23 cellular contexts compared by ENCODE assay signal in the genomic region with DNA sequence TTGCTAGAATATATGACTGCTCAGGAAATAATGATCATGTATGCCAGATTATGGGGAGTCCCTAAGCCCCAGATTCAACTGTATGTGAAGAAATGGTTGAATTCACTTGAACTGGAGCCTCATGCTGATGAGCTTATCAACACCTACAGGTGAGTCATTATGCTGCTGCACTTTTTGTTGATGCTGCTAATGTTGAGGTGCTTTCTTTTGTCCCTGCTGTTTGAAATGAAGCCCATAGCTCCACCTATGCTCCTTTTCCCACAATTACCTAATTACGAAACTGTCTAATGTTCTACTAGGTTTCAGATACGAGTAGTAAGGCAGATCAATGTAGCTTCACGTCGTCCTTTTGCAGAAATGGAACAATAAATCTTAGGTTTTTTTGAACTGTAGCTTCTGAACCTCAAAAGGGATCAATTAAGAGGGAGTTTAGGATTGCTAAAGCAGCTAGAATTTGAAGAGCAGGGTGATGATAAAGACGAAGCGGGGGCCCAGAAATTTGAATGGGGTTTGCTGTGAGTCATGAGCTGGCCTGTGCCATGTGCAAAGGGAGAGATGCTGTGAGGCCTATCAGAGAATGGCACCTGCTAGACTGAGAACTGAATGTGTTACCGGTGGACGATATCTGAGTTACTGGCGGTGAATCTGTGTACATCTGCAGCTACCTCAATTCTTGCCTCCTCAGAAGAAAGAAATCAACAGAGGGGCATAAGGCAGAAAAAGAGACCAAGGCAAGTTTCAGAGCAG. TPM values are rescaled to one million over a fixed set of nuclear protein-coding genes. Genes with fewer than 3 reads are reported as not detected.
DNase-seq lines count a peak whose midpoint lies in the region; ATAC-seq and TF ChIP-seq lines count a peak whose summit lies in the region.
"Had no signal": no experiment of that assay in that cellular context is flagged by ENCODE, and none has a peak within 500 bp of the region (broad histone marks: within the 10 kb centered on the region; RNA-seq: fewer than 3 reads in every experiment).

No MANE protein-coding gene starts in this region.

- peaks cover 9% of the 10 kb centered on the region for H3K36me3 Mint-ChIP-seq in activated CD4-positive, alpha-beta T cell treated with anti-CD3 and anti-CD28 coated beads, Interleukin-2, amount 10 ng/mL, durations not matched to agents 7 days and 5 days (ENCODE audit: low read depth)
- H3K36me3 Mint-ChIP-seq in T-helper 2 cell treated with Interferon-gamma antibody and Interleukin-4, amounts not matched to agents 5 μg/mL and 100 μg/mL, for 36 hours (ENCODE audit: low read depth): peaks cover 12% of the 10 kb centered on the region
- H3K36me3 Mint-ChIP-seq in naive thymus-derived CD4-positive, alpha-beta T cell: peaks cover 0 to 12% (median 2%) of the 10 kb centered on the region in 5 donors
- H3K36me3 Mint-ChIP-seq in natural killer cell: no peaks in the 10 kb centered on the region
- H3K36me3 Mint-ChIP-seq: type B pancreatic cell had no signal

- H3K4me3 ChIP-seq in GM06990 (replicated peaks; ENCODE audit: low read depth, low read length): no peak overlapping the region
- no peak overlapping the region for H3K4me3 ChIP-seq in naive thymus-derived CD4-positive, alpha-beta T cell (ENCODE audit: low read length)
- H3K4me3 ChIP-seq: A549, esophagus squamous epithelium, heart right ventricle, right atrium auricular region had no signal

- no peaks in the 10 kb centered on the region for H3K36me3 ChIP-seq in GM06990 (ENCODE audit: control insufficient read depth, insufficient read depth, low read length)
- H3K36me3 ChIP-seq in naive thymus-derived CD4-positive, alpha-beta T cell (ENCODE audit: control insufficient read depth in 2 of 3, insufficient read depth in 3 of 3, low read length in 3 of 3): no peaks in the 10 kb centered on the region
- H3K36me3 ChIP-seq: brain microvascular endothelial cell, esophagus squamous epithelium, heart right ventricle, right atrium auricular region had no signal

- no peak overlapping the region for H3K4me3 Mint-ChIP-seq in activated CD4-positive, alpha-beta T cell treated with anti-CD3 and anti-CD28 coated beads, Interleukin-2, amount 10 ng/mL, durations not matched to agents 7 days and 5 days
- H3K4me3 Mint-ChIP-seq in T-helper 2 cell treated with Interferon-gamma antibody and Interleukin-4, amounts not matched to agents 5 μg/mL and 100 μg/mL, for 36 hours: no peak overlapping the region
- H3K4me3 Mint-ChIP-seq in naive thymus-derived CD4-positive, alpha-beta T cell: no peak overlapping the region
- no peak overlapping the region for H3K4me3 Mint-ChIP-seq in natural killer cell
- H3K4me3 Mint-ChIP-seq: CD14-positive monocyte, type B pancreatic cell had no signal

- no peak overlapping the region for H3K27ac ChIP-seq in naive thymus-derived CD4-positive, alpha-beta T cell (ENCODE audit: low read depth, low read length)
- H3K27ac ChIP-seq: A549, brain microvascular endothelial cell, esophagus squamous epithelium, heart right ventricle, right atrium auricular region, RWPE1 had no signal

- no peaks in the 10 kb centered on the region for H3K9me3 Mint-ChIP-seq in activated CD4-positive, alpha-beta T cell treated with anti-CD3 and anti-CD28 coated beads, Interleukin-2, amount 10 ng/mL, durations not matched to agents 7 days and 5 days
- H3K9me3 Mint-ChIP-seq in T-helper 2 cell treated with Interferon-gamma antibody and Interleukin-4, amounts not matched to agents 5 μg/mL and 100 μg/mL, for 36 hours: no peaks in the 10 kb centered on the region
- no peaks in the 10 kb centered on the region for H3K9me3 Mint-ChIP-seq in naive thymus-derived CD4-positive, alpha-beta T cell
- H3K9me3 Mint-ChIP-seq in natural killer cell: no peaks in the 10 kb centered on the region
- H3K9me3 Mint-ChIP-seq: type B pancreatic cell had no signal

- ATAC-seq in left lobe of liver: peak; percentile 40
- ATAC-seq in naive thymus-derived CD4-positive, alpha-beta T cell: no peak
- no peak for ATAC-seq in GM19328 (IDR thresholded peaks at IDR 0.05; ENCODE audit: unreplicated experiment)
- no peak for ATAC-seq in natural killer cell
- ATAC-seq: A549, heart right ventricle had no signal

- H3K9me3 ChIP-seq in naive thymus-derived CD4-positive, alpha-beta T cell (ENCODE audit: control insufficient read depth in 2 of 3, low read length in 3 of 3): no peaks in the 10 kb centered on the region
- H3K9me3 ChIP-seq: A549, esophagus squamous epithelium, heart right ventricle, right atrium auricular region had no signal

- TF ChIP-seq CTCF in GM06990 (IDR thresholded peaks at IDR 0.05; ENCODE audit: insufficient read depth, low read length, poor library complexity, severe bottlenecking): no peak
- no peak for TF ChIP-seq CTCF in natural killer cell (IDR thresholded peaks at IDR 0.05)

- H3K27me3 Mint-ChIP-seq in activated CD4-positive, alpha-beta T cell treated with anti-CD3 and anti-CD28 coated beads, Interleukin-2, amount 10 ng/mL, durations not matched to agents 7 days and 5 days: no peaks in the 10 kb centered on the region
- no peaks in the 10 kb centered on the region for H3K27me3 Mint-ChIP-seq in T-helper 2 cell treated with Interferon-gamma antibody and Interleukin-4, amounts not matched to agents 5 μg/mL and 100 μg/mL, for 36 hours (ENCODE audit: low read depth)
- H3K27me3 Mint-ChIP-seq in naive thymus-derived CD4-positive, alpha-beta T cell: no peaks in the 10 kb centered on the region
- H3K27me3 Mint-ChIP-seq in natural killer cell (ENCODE audit: low read depth in 2 of 2): no peaks in the 10 kb centered on the region

- H3K4me1 ChIP-seq in naive thymus-derived CD4-positive, alpha-beta T cell (ENCODE audit: control insufficient read depth in 2 of 2, insufficient read depth in 2 of 2, low read length in 2 of 2): peaks cover 16 to 18% of the 10 kb centered on the region in 2 donors

- H3K4me1 Mint-ChIP-seq in activated CD4-positive, alpha-beta T cell treated with anti-CD3 and anti-CD28 coated beads, Interleukin-2, amount 10 ng/mL, durations not matched to agents 7 days and 5 days: peaks cover 32% of the 10 kb centered on the region
- peaks cover 24% of the 10 kb centered on the region for H3K4me1 Mint-ChIP-seq in T-helper 2 cell treated with Interferon-gamma antibody and Interleukin-4, amounts not matched to agents 5 μg/mL and 100 μg/mL, for 36 hours (ENCODE audit: low read depth)
- H3K4me1 Mint-ChIP-seq in naive thymus-derived CD4-positive, alpha-beta T cell: peaks cover 16 to 38% (median 31%) of the 10 kb centered on the region in 7 donors
- peaks cover 18% of the 10 kb centered on the region in 2 donors for H3K4me1 Mint-ChIP-seq in natural killer cell

- intact Hi-C loops in naive thymus-derived CD4-positive, alpha-beta T cell (cut with micrococcal nuclease): no loop called here
- intact Hi-C loops in natural killer cell (cut with micrococcal nuclease): no loop called here

- DNase-seq in activated CD4-positive, alpha-beta T cell treated with anti-CD3 and anti-CD28 coated beads for 48 hours: peak; percentile 38
- no peak for DNase-seq in activated CD4-positive, alpha-beta T cell treated with anti-CD3 and anti-CD28 coated beads, Interleukin-2, amount 10 ng/mL, durations not matched to agents 7 days and 5 days
- peak; percentile 40 for DNase-seq in GM06990 (ENCODE audit: extremely low read depth, insufficient read length)
- no peak for DNase-seq in T-helper 2 cell treated with Interferon-gamma antibody and Interleukin-4, amounts not matched to agents 5 μg/mL and 100 μg/mL, for 36 hours (ENCODE audit: low spot score)
- DNase-seq in left lobe of liver (ENCODE audit: low spot score): no peak
- DNase-seq in naive thymus-derived CD4-positive, alpha-beta T cell: no peak
- no peak for DNase-seq in natural killer cell
- DNase-seq: activated CD4-positive, CD25-positive, alpha-beta regulatory T cell; brain microvascular endothelial cell; EL; esophagus squamous epithelium; heart right ventricle; MV-4-11; NCI-H2107; NCI-H774 had no signal

- POLR2A ChIA-PET in activated CD4-positive, alpha-beta T cell treated with anti-CD3 and anti-CD28 coated beads, Interleukin-2, amount 10 ng/mL, durations not matched to agents 7 days and 5 days (lab: Charles Lee): no interaction called here
- POLR2A ChIA-PET in naive thymus-derived CD4-positive, alpha-beta T cell (lab: Charles Lee): interaction anchor here (1.1 kb wide), 1 partner anchor 286 kb away, joined by 3 read pairs; no protein-coding TSS in a partner anchor

- no peaks in the 10 kb centered on the region for H3K27me3 ChIP-seq in GM06990 (replicated peaks; ENCODE audit: control insufficient read depth, insufficient read depth, low read length)
- no peaks in the 10 kb centered on the region for H3K27me3 ChIP-seq in naive thymus-derived CD4-positive, alpha-beta T cell (ENCODE audit: control insufficient read depth in 2 of 2, insufficient read depth in 2 of 2, low read length in 2 of 2)
- H3K27me3 ChIP-seq: brain microvascular endothelial cell, esophagus squamous epithelium, heart right ventricle, right atrium auricular region had no signal

- CTCF ChIA-PET in activated CD4-positive, alpha-beta T cell treated with anti-CD3 and anti-CD28 coated beads, Interleukin-2, amount 10 ng/mL, durations not matched to agents 7 days and 5 days (lab: Charles Lee): interaction anchor here (0.5 to 1.3 kb wide), 4 partner anchors 9 to 393 kb away, joined by 3 to 9 read pairs (median 4); no protein-coding TSS in a partner anchor
- CTCF ChIA-PET in naive thymus-derived CD4-positive, alpha-beta T cell (lab: Charles Lee): interaction anchor here (0.8 kb wide), 1 partner anchor 128 kb away, joined by 3 read pairs; no protein-coding TSS in a partner anchor

- no peak overlapping the region for H3K27ac Mint-ChIP-seq in activated CD4-positive, alpha-beta T cell treated with anti-CD3 and anti-CD28 coated beads, Interleukin-2, amount 10 ng/mL, durations not matched to agents 7 days and 5 days
- peak overlapping the region; percentile 22 for H3K27ac Mint-ChIP-seq in T-helper 2 cell treated with Interferon-gamma antibody and Interleukin-4, amounts not matched to agents 5 μg/mL and 100 μg/mL, for 36 hours
- H3K27ac Mint-ChIP-seq in naive thymus-derived CD4-positive, alpha-beta T cell: peak overlapping the region in 4 of 9 donors; percentile 2 to 48 (median 16)
- H3K27ac Mint-ChIP-seq in natural killer cell: no peak overlapping the region
- H3K27ac Mint-ChIP-seq: type B pancreatic cell had no signal

RNA-seq across cellular contexts. Expression of a gene that starts 6.1 kb away (rescaled TPM):
- total RNA-seq in activated CD4-positive, alpha-beta T cell treated with anti-CD3 and anti-CD28 coated beads, Interleukin-2, amount 10 ng/mL, durations not matched to agents 7 days and 5 days: 100 to 1,000 TPM; 198 to 231 TPM
- total RNA-seq in left lobe of liver (203 TPM), natural killer cell (100 to 1,000 TPM; 162 to 177 (median 177) TPM)
- total RNA-seq in naive thymus-derived CD4-positive, alpha-beta T cell: 100 to 1,000 TPM; 158 to 227 (median 180) TPM
- 100 to 1,000 TPM; 176 to 188 TPM for polyA plus RNA-seq in naive thymus-derived CD4-positive, alpha-beta T cell

RNA-seq across cellular contexts. Expression of a gene that starts 53.9 kb away (rescaled TPM):
- total RNA-seq in activated CD4-positive, alpha-beta T cell treated with anti-CD3 and anti-CD28 coated beads, Interleukin-2, amount 10 ng/mL, durations not matched to agents 7 days and 5 days: not detected
- total RNA-seq in left lobe of liver: not detected
- total RNA-seq in naive thymus-derived CD4-positive, alpha-beta T cell: not detected
- polyA plus RNA-seq in naive thymus-derived CD4-positive, alpha-beta T cell: under 1 TPM in 1 of 2 donors, not detected in 1; 0.36 TPM
- not detected for total RNA-seq in natural killer cell
- total RNA-seq: dermis microvascular lymphatic vessel endothelial cell, esophagus squamous epithelium, heart right ventricle, right atrium auricular region had no signal
- polyA plus RNA-seq: A549, heart right ventricle, keratinocyte had no signal

Comparison
In these comparisons a context has a peak if more than half of its experiments do, and no peak if none do; other contexts are left out.
1. DNase-seq: peak in activated CD4-positive, alpha-beta T cell treated with anti-CD3 and anti-CD28 coated beads for 48 hours (single experiment) and GM06990 (single experiment); none in activated CD4-positive, alpha-beta T cell treated with anti-CD3 and anti-CD28 coated beads, Interleukin-2, amount 10 ng/mL, durations not matched to agents 7 days and 5 days (single experiment), T-helper 2 cell treated with Interferon-gamma antibody and Interleukin-4, amounts not matched to agents 5 μg/mL and 100 μg/mL, for 36 hours (single experiment), left lobe of liver (single experiment), naive thymus-derived CD4-positive, alpha-beta T cell (0 of 9) and natural killer cell (single experiment).